22 cellular contexts compared by ENCODE assay signal in the genomic region with DNA sequence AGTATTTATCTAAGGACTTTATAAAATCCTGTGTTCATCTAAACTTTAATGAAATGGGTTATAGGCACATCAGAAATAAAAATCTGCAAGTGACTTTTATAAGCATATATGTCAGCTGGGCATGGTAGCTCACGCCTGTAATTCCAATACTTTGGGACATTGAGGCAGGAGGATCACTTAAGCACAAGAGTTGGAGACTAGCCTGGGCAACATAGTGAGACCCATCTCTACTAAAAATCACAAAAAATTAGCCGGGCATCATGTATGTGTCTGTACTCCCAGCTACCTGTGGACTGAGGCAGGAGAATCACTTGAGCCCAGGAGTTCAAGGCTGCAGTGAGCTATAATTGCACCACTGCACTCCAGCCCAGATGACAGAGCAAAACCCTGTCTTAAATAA.
"Had no signal": no experiment of that assay in that cellular context is flagged by ENCODE, and none has a peak within 500 bp of the region (broad histone marks: within the 10 kb centered on the region; RNA-seq: fewer than 3 reads in every experiment).

No MANE protein-coding gene starts in this region.

- H3K27me3 ChIP-seq: esophagus squamous epithelium, neural progenitor cell, right atrium auricular region, sigmoid colon, spleen, tibial nerve, upper lobe of right lung, uterus had no signal

- DNase-seq: cortex of kidney; effector memory CD8-positive, alpha-beta T cell; erythroblast; esophagus squamous epithelium; midbrain; naive thymus-derived CD4-positive, alpha-beta T cell; sigmoid colon; spleen; stimulated activated CD4-positive, alpha-beta T cell treated with anti-CD3 and anti-CD28 coated beads, Interleukin-4, amount 100 ng/mL, for 4 hours; stimulated activated naive B cell treated with anti-CD40 and anti-IgM and Interleukin-4, amounts not matched to agents 10 μg/mL and 1 μg/mL and 100 μg/mL, for 72 hours; upper lobe of right lung; uterus had no signal

- H3K4me3 ChIP-seq: esophagus squamous epithelium, lung, neural progenitor cell, prostate gland, right atrium auricular region, sigmoid colon, spleen, thoracic aorta, tibial nerve, upper lobe of right lung, uterus had no signal

- H3K27me3 Mint-ChIP-seq: memory B cell; stimulated activated naive B cell treated with anti-CD40 and anti-IgM and Interleukin-4, amounts not matched to agents 10 μg/mL and 1 μg/mL and 100 μg/mL, for 72 hours had no signal

- H3K9me3 ChIP-seq: esophagus squamous epithelium, prostate gland, right atrium auricular region, sigmoid colon, spleen, thoracic aorta, tibial nerve, upper lobe of right lung, uterus had no signal

- H3K9me3 Mint-ChIP-seq: memory B cell; nephron; neural progenitor cell; stimulated activated naive B cell treated with anti-CD40 and anti-IgM and Interleukin-4, amounts not matched to agents 10 μg/mL and 1 μg/mL and 100 μg/mL, for 72 hours; stimulated activated naive CD8-positive, alpha-beta T cell treated with anti-CD3 and anti-CD28 coated beads, Interleukin-15, Interleukin-2, amounts not matched to agents 100 ng/mL and 50 ng/mL, for 24 hours had no signal

- H3K9ac ChIP-seq: neural progenitor cell had no signal

- H2AFZ ChIP-seq: neural progenitor cell had no signal

- ATAC-seq: effector memory CD8-positive, alpha-beta T cell; left lobe of liver; naive thymus-derived CD4-positive, alpha-beta T cell; stimulated activated naive B cell treated with anti-CD40 and anti-IgM and Interleukin-4, amounts not matched to agents 10 μg/mL and 1 μg/mL and 100 μg/mL, for 72 hours; upper lobe of right lung had no signal

- H3K27ac Mint-ChIP-seq: effector memory CD8-positive, alpha-beta T cell; naive thymus-derived CD4-positive, alpha-beta T cell; nephron; neural progenitor cell; stimulated activated naive CD8-positive, alpha-beta T cell treated with anti-CD3 and anti-CD28 coated beads, Interleukin-15, Interleukin-2, amounts not matched to agents 100 ng/mL and 50 ng/mL, for 24 hours had no signal

- H3K4me1 ChIP-seq: neural progenitor cell, sigmoid colon, tibial nerve, uterus had no signal

- H3K4me3 Mint-ChIP-seq: effector memory CD8-positive, alpha-beta T cell; naive thymus-derived CD4-positive, alpha-beta T cell; nephron; neural progenitor cell; stimulated activated naive B cell treated with anti-CD40 and anti-IgM and Interleukin-4, amounts not matched to agents 10 μg/mL and 1 μg/mL and 100 μg/mL, for 72 hours; stimulated activated naive CD8-positive, alpha-beta T cell treated with anti-CD3 and anti-CD28 coated beads, Interleukin-15, Interleukin-2, amounts not matched to agents 100 ng/mL and 50 ng/mL, for 24 hours had no signal

- H3K36me3 Mint-ChIP-seq: naive thymus-derived CD4-positive, alpha-beta T cell had no signal

- H3K36me3 ChIP-seq: esophagus squamous epithelium, neural progenitor cell, prostate gland, right atrium auricular region, sigmoid colon, spleen, thoracic aorta, tibial nerve, upper lobe of right lung, uterus had no signal

- H3K4me2 ChIP-seq: neural progenitor cell had no signal

- H3K27ac ChIP-seq: esophagus squamous epithelium, neural progenitor cell, prostate gland, right atrium auricular region, sigmoid colon, spleen, thoracic aorta, tibial nerve, upper lobe of right lung, uterus had no signal

- H3K4me1 Mint-ChIP-seq: naive thymus-derived CD4-positive, alpha-beta T cell had no signal
